ENCODE assay signal across 20 cellular contexts in the genomic region with DNA sequence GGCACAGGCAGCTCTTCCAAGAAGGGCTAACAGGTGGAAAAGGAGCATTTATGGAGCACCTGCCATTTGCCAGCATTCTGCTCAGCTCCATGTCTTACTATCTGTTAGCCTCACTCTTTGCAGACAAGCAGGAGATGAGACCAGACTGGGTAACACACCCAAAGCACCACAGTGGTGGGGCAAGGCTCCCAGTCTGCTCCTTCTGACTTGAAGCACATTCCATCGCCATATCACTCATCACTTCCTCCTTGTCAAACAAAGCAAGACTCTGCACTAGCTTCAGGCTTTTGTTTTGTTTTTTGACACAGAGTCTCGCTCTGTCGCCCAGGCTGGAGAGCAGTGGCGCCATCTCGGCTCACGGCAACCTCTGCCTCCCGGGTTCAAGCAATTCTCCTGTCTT.
"Had no signal": no experiment of that assay in that cellular context is flagged by ENCODE, and none has a peak within 500 bp of the region (broad histone marks: within the 10 kb centered on the region; RNA-seq: fewer than 3 reads in every experiment).

No MANE protein-coding gene starts in this region.

- H3K27me3 Mint-ChIP-seq: activated naive CD4-positive, alpha-beta T cell treated with anti-CD3 and anti-CD28 coated beads, Interleukin-2, amount 10 ng/mL, durations not matched to agents 7 days and 5 days; progenitor cell of endocrine pancreas had no signal

- H3K9me3 Mint-ChIP-seq: activated naive CD4-positive, alpha-beta T cell treated with anti-CD3 and anti-CD28 coated beads, Interleukin-2, amount 10 ng/mL, durations not matched to agents 7 days and 5 days; activated T-cell treated with anti-CD3 and anti-CD28 coated beads, Interleukin-2, amount 50 U/mL, for 4 hours; neural crest cell; T-helper 1 cell treated with Interleukin-12 subunit alpha and Interleukin-12 subunit beta and Interleukin-4 antibody, amounts not matched to agents 30 μg/mL and 1 μg/mL, for 36 hours had no signal

- DNase-seq: activated CD4-positive, alpha-beta T cell treated with anti-CD3 and anti-CD28 coated beads, Interleukin-2, amount 50 U/mL, for 1 hour; activated CD8-positive, alpha-beta memory T cell treated with anti-CD3 and anti-CD28 coated beads, Interleukin-2, amount 50 U/mL, for 4 hours; activated effector memory CD4-positive, alpha-beta T cell treated with Interleukin-2 at 50 U/mL for 16 hours; activated naive CD4-positive, alpha-beta T cell treated with anti-CD3 and anti-CD28 coated beads, Interleukin-2, amount 10 ng/mL, durations not matched to agents 7 days and 5 days; activated T-cell treated with anti-CD3 and anti-CD28 coated beads, Interleukin-2, amount 50 U/mL, for 4 hours; aorta; cerebellar nuclear complex; cortex of kidney; effector CD4-positive, alpha-beta T cell; esophagus squamous epithelium; hippocampal formation; left ventricle myocardium inferior; stimulated activated naive CD8-positive, alpha-beta T cell treated with anti-CD3 and anti-CD28 coated beads, Interleukin-15, Interleukin-2, amounts not matched to agents 100 U/mL and 50 U/mL, for 24 hours; substantia nigra; transverse colon had no signal

- H3K4me1 ChIP-seq: esophagus squamous epithelium, transverse colon had no signal

- H3K27ac Mint-ChIP-seq: activated naive CD4-positive, alpha-beta T cell treated with anti-CD3 and anti-CD28 coated beads, Interleukin-2, amount 10 ng/mL, durations not matched to agents 7 days and 5 days; T-helper 1 cell treated with Interleukin-12 subunit alpha and Interleukin-12 subunit beta and Interleukin-4 antibody, amounts not matched to agents 30 μg/mL and 1 μg/mL, for 36 hours had no signal

- H3K27ac ChIP-seq: esophagus squamous epithelium, left ventricle myocardium inferior, right atrium auricular region, skin epidermis, transverse colon had no signal

- H3K9me3 ChIP-seq: esophagus squamous epithelium, left ventricle myocardium inferior, right atrium auricular region, transverse colon had no signal

- H3K4me3 ChIP-seq: esophagus squamous epithelium, left ventricle myocardium inferior, right atrium auricular region, skin epidermis, transverse colon had no signal

- H3K4me3 Mint-ChIP-seq: activated naive CD4-positive, alpha-beta T cell treated with anti-CD3 and anti-CD28 coated beads, Interleukin-2, amount 10 ng/mL, durations not matched to agents 7 days and 5 days; activated T-cell treated with anti-CD3 and anti-CD28 coated beads, Interleukin-2, amount 50 U/mL, for 4 hours; neural crest cell; T-helper 1 cell treated with Interleukin-12 subunit alpha and Interleukin-12 subunit beta and Interleukin-4 antibody, amounts not matched to agents 30 μg/mL and 1 μg/mL, for 36 hours had no signal

- H3K27me3 ChIP-seq: esophagus squamous epithelium, right atrium auricular region, transverse colon had no signal

- ATAC-seq: activated T-cell treated with anti-CD3 and anti-CD28 coated beads, Interleukin-2, amount 50 U/mL, for 4 hours; stimulated activated naive CD8-positive, alpha-beta T cell treated with anti-CD3 and anti-CD28 coated beads, Interleukin-15, Interleukin-2, amounts not matched to agents 100 U/mL and 50 U/mL, for 24 hours had no signal

- H3K4me1 Mint-ChIP-seq: activated naive CD4-positive, alpha-beta T cell treated with anti-CD3 and anti-CD28 coated beads, Interleukin-2, amount 10 ng/mL, durations not matched to agents 7 days and 5 days had no signal
